10 cellular contexts compared by ENCODE assay signal in genomic region chr14:103688906-103689902, GRCh38. TPM values are rescaled to one million over a fixed set of nuclear protein-coding genes. Genes with fewer than 3 reads are reported as not detected.
DNase-seq lines count a peak whose midpoint lies in the region; ATAC-seq, FAIRE-seq and TF ChIP-seq lines count a peak whose summit lies in the region.
"Had no signal": no experiment of that assay in that cellular context is flagged by ENCODE, and none has a peak within 500 bp of the region (broad histone marks: within the 10 kb centered on the region; RNA-seq: fewer than 3 reads in every experiment).

No MANE protein-coding gene starts in this region.

- H3K27ac Mint-ChIP-seq in brain = peak overlapping the region in 4 of 5 experiments; percentile 73 to 92 (median 80)

- peaks cover 18% of the 10 kb centered on the region for H3K4me1 ChIP-seq in GM23248 (ENCODE audit: insufficient read depth)
- H3K4me1 ChIP-seq in ovary (ENCODE audit: insufficient read depth) = peaks cover 5% of the 10 kb centered on the region

- TF ChIP-seq POLR2A in GM12891 (IDR thresholded peaks at IDR 0.05; ENCODE audit: low read depth, low read length) (peak; percentile 53; the same call in 1 of the 2 replicates), ovary (IDR thresholded peaks at IDR 0.05) (no peak)

- H3K36me3 ChIP-seq in GM23248 (ENCODE audit: low read depth) (peaks cover 67% of the 10 kb centered on the region), ovary (no peaks in the 10 kb centered on the region)

- H3K79me2 ChIP-seq in GM23248 (ENCODE audit: insufficient read depth) = peaks cover 100% of the 10 kb centered on the region

- H3K27ac ChIP-seq in GM23248 (peak overlapping the region; percentile 64), ovary (no peak overlapping the region)

- H3K9ac ChIP-seq in GM23248 = peak overlapping the region; percentile 51

- peak; percentile 84 for FAIRE-seq in GM12891 (lab: Jason Lieb, UNC)

- H3K9me2 ChIP-seq in GM23248 (ENCODE audit: insufficient read depth) = no peaks in the 10 kb centered on the region

- peaks cover 36% of the 10 kb centered on the region for H3K36me3 Mint-ChIP-seq in brain

- ATAC-seq in HG03097 (IDR thresholded peaks at IDR 0.05; ENCODE audit: low FRiP score, unreplicated experiment) = no peak

- peak overlapping the region in 3 of 5 experiments; percentile 3 to 80 (median 48) for H3K4me3 Mint-ChIP-seq in brain

- H3K9me3 ChIP-seq in GM23248 (ENCODE audit: low read depth) = no peaks in the 10 kb centered on the region
- no peaks in the 10 kb centered on the region for H3K9me3 ChIP-seq in ovary

- no peaks in the 10 kb centered on the region for H4K20me1 ChIP-seq in GM23248 (ENCODE audit: insufficient read depth)

- no peaks in the 10 kb centered on the region for H3K27me3 ChIP-seq in GM23248 (replicated peaks; ENCODE audit: insufficient read depth)
- H3K27me3 ChIP-seq in ovary = no peaks in the 10 kb centered on the region

- peak overlapping the region; percentile 2 for H3K4me2 ChIP-seq in GM23248 (ENCODE audit: unreplicated experiment)

- no peak overlapping the region for H3K4me3 ChIP-seq in GM23248
- no peak overlapping the region for H3K4me3 ChIP-seq in ovary

- 65 to 69% methylated on average over 16 of the region's 16 CpGs for WGBS in GM23248 (ENCODE audit: low coverage in 1 of 2, low lambda C conversion rate in 2 of 2, missing lambda C conversion rate in 2 of 2), 2 experiments
- WGBS in ovary, 3 donors = 21 to 48% (median 28%) methylated on average over 16 of the region's 16 CpGs

- no peak for TF ChIP-seq CTCF in brain (conservative IDR thresholded peaks at IDR 0.05)
- no peak for TF ChIP-seq CTCF in ovary (IDR thresholded peaks at IDR 0.05)

- no peak for DNase-seq in GM12891 (ENCODE audit: insufficient read length, low spot score)
- DNase-seq in GM23248 = peak; percentile 79
- peak; percentile 65 to 81 (median 73) for DNase-seq in ovary
- no peak for DNase-seq in mucosa of gallbladder (ENCODE audit: low spot score)
- no peak for DNase-seq in HCEC 1CT
- no peak for DNase-seq in NCI-H1105 treated with DMSO at 0.1 percent for 48 hours (lab: John Stamatoyannopoulos, UW)
- DNase-seq: activated effector memory CD4-positive, alpha-beta T cell treated with Interleukin-2 at 50 U/mL for 16 hours; NCI-H2029 had no signal

- in situ Hi-C loops in GM23248 (cut with MboI) = loop anchor here (10.0 kb wide), 1 partner anchor 114 kb away; no protein-coding TSS in a partner anchor

- H2AFZ ChIP-seq in GM23248 = no peak overlapping the region

- peaks cover 3% of the 10 kb centered on the region for H3K27me3 Mint-ChIP-seq in brain

- TF ChIP-seq EP300 in ovary (IDR thresholded peaks at IDR 0.05) = no peak

- peaks cover 24% of the 10 kb centered on the region for H3K4me1 Mint-ChIP-seq in brain

- H3F3A ChIP-seq in GM23248 (ENCODE audit: insufficient read depth) = peaks cover 59% of the 10 kb centered on the region

- no peaks in the 10 kb centered on the region for H3K9me3 Mint-ChIP-seq in brain

- intact Hi-C loops in ovary (cut with DNase I) = no loop called here

TF ChIP-seq in GM12891, 5 proteins besides CTCF, POLR2A, EP300 and RAD21:
- TF ChIP-seq POU2F2 (IDR thresholded peaks at IDR 0.05; ENCODE audit: low read depth, low read length) = peak; percentile 94; the same call in 1 of the 2 replicates
- TF ChIP-seq SPI1 (IDR thresholded peaks at IDR 0.05; ENCODE audit: low read depth, low read length) = no peak; the same call in 1 of the 2 replicates
- no peak for TF ChIP-seq TAF1 (IDR thresholded peaks at IDR 0.05; ENCODE audit: low read depth, low read length)
- TF ChIP-seq PAX5 (IDR thresholded peaks at IDR 0.05; ENCODE audit: insufficient read depth, low read length, severe bottlenecking) = no peak
- peak; percentile 68 for TF ChIP-seq POLR2AphosphoS5 (IDR thresholded peaks at IDR 0.05; ENCODE audit: low read depth, low read length)

RNA-seq across cellular contexts. Expression of gene XRCC3, which starts 26.0 kb away (rescaled TPM):
- polyA plus RNA-seq in GM12891 (2012; ENCODE audit: low read depth, missing spikeins) = 21.0 TPM
- 19.1 and 20.3 TPM in 2 replicates for total RNA-seq in GM23248 (2014; rRNA removed; shearing (Covaris generic))
- polyA plus RNA-seq in GM23248 (2016; fragmentation: Nextera tagmentation; extraction: Ambion mirVana) = 4.0 and 4.9 TPM in 2 replicates
- polyA plus RNA-seq in brain (ENCODE audit: insufficient read depth, low read depth, low replicate concordance) = 17.5 TPM
- 1 to 10 TPM; 1.4 to 8.5 (median 2.9) TPM for total RNA-seq in ovary
- polyA plus RNA-seq in ovary = 1 to 10 TPM; 3.7 to 4.5 TPM
- 8.5 TPM for total RNA-seq in mucosa of gallbladder

RNA-seq across cellular contexts. Expression of gene ZFYVE21, which starts 26.4 kb away (rescaled TPM):
- 11.1 TPM for polyA plus RNA-seq in GM12891 (2012; ENCODE audit: low read depth, missing spikeins)
- 60.3 and 77.4 TPM in 2 replicates for total RNA-seq in GM23248 (2014; rRNA removed; shearing (Covaris generic))
- polyA plus RNA-seq in GM23248 (2016; fragmentation: Nextera tagmentation; extraction: Ambion mirVana) (112 and 120 TPM in 2 replicates), brain (ENCODE audit: insufficient read depth, low read depth, low replicate concordance) (47.5 TPM), ovary (100 to 1,000 TPM in 1 of 2 donors, 10 to 100 TPM in 1; 81.8 to 111 TPM)
- total RNA-seq in ovary (100 to 1,000 TPM in 1 of 7 donors, 10 to 100 TPM in 6; 75.6 to 110 (median 83.1) TPM), mucosa of gallbladder (94.0 TPM)

Comparison
In these comparisons a context has a peak if more than half of its experiments do, and no peak if none do; other contexts are left out.
1. DNase-seq: peak in GM23248 (single experiment) and ovary (5 of 5); none in GM12891 (single experiment), mucosa of gallbladder (single experiment), HCEC 1CT (single experiment) and NCI-H1105 treated with DMSO at 0.1 percent for 48 hours (single experiment).